Comparison of ENCODE assay signal across 7 cellular contexts in genomic region chr9:36486454-36486932, GRCh38.
A peak's percentile ranks its signal among the peaks of the same experiment; 100 is the strongest.
DNase-seq lines count a peak whose midpoint lies in the region; ATAC-seq, FAIRE-seq and TF ChIP-seq lines count a peak whose summit lies in the region.

No MANE protein-coding gene starts in this region.

- H3K9ac ChIP-seq in fibroblast of lung (ENCODE audit: insufficient read depth, low read length), result peak overlapping the region; percentile 69

- FAIRE-seq in GM12891 (lab: Jason Lieb, UNC), result peak; percentile 72

- peaks cover 2% of the 10 kb centered on the region for H3K36me3 Mint-ChIP-seq in activated B cell treated with CpG ODN at 0.5 μM for 24 hours (ENCODE audit: low read depth)

- CTCF ChIA-PET in activated B cell treated with CpG ODN at 0.5 μM for 24 hours (lab: Charles Lee), result interaction anchor here (1.1 to 1.7 kb wide), 3 partner anchors 15 to 79 kb away, joined by 5 to 7 read pairs (median 7); no protein-coding TSS in a partner anchor

- DNase-seq in GM12891 (ENCODE audit: insufficient read length, low spot score), result no peak
- peak; percentile 16 for DNase-seq in activated B cell treated with CpG ODN at 0.5 μM for 24 hours
- DNase-seq in fibroblast of lung (ENCODE audit: low read depth in 2 of 2), result peak in 1 of 2 donors; percentile 28
- DNase-seq in osteoblast (ENCODE audit: insufficient read length, low spot score, missing footprints), result peak; percentile 71
- DNase-seq in D341Med (ENCODE audit: low spot score), result no peak
- no peak for DNase-seq in GM19240 (ENCODE audit: insufficient read length, low spot score)

- peaks cover 27% of the 10 kb centered on the region for H3K79me2 ChIP-seq in fibroblast of lung (ENCODE audit: control insufficient read depth, insufficient read depth, low read length)
- peaks cover 49% of the 10 kb centered on the region for H3K79me2 ChIP-seq in osteoblast (ENCODE audit: insufficient read depth, low read length)

- intact Hi-C loops in activated B cell treated with CpG ODN at 0.5 μM for 24 hours (cut with micrococcal nuclease), result loop anchor here (2.0 to 10.0 kb wide), 8 partner anchors 34 to 1418 kb away; partner anchors contain the start of genes CLTA, GNE, MELK and SLC25A51

- H3K4me3 Mint-ChIP-seq in activated B cell treated with CpG ODN at 0.5 μM for 24 hours, result peak overlapping the region; percentile 91

- no peak for TF ChIP-seq CTCF in activated B cell treated with CpG ODN at 0.5 μM for 24 hours (IDR thresholded peaks at IDR 0.05)
- no peak for TF ChIP-seq CTCF in fibroblast of lung (conservative IDR thresholded peaks at IDR 0.05 in 1 of 2, IDR thresholded peaks at IDR 0.05 in 1 of 2; ENCODE audit: low read depth in 1 of 2, low read length in 2 of 2)
- no peak for TF ChIP-seq CTCF in osteoblast (IDR thresholded peaks at IDR 0.05; ENCODE audit: extremely low read depth, low read depth, low read length)

- H3K4me3 ChIP-seq in fibroblast of lung (replicated peaks in 1 of 4; ENCODE audit: control extremely low read depth in 1 of 4, insufficient read depth in 1 of 4, low read depth in 3 of 4, low read length in 4 of 4) (peak overlapping the region; percentile 75 to 91 (median 82)), osteoblast (ENCODE audit: insufficient read depth, low read length) (peak overlapping the region; percentile 93)

- H3K36me3 ChIP-seq in fibroblast of lung (ENCODE audit: control insufficient read depth, insufficient read depth, low read length) (peaks cover 2% of the 10 kb centered on the region), osteoblast (ENCODE audit: insufficient read depth, low read length) (no peaks in the 10 kb centered on the region)

- H4K20me1 ChIP-seq in fibroblast of lung (ENCODE audit: control insufficient read depth, extremely low read depth, insufficient read depth, low read length), result no peaks in the 10 kb centered on the region
- peaks cover 12% of the 10 kb centered on the region for H4K20me1 ChIP-seq in osteoblast (ENCODE audit: insufficient read depth, low read length)

- H3K27me3 ChIP-seq in fibroblast of lung (ENCODE audit: control insufficient read depth, insufficient read depth, low read length) (no peaks in the 10 kb centered on the region), osteoblast (ENCODE audit: insufficient read depth, low read length) (no peaks in the 10 kb centered on the region)

- TF ChIP-seq POLR2A in GM12891 (IDR thresholded peaks at IDR 0.05; ENCODE audit: low read depth, low read length), result no peak

- H3K4me2 ChIP-seq in fibroblast of lung (ENCODE audit: extremely low read depth, insufficient read depth, low read length), result peak overlapping the region; percentile 64
- peak overlapping the region; percentile 84 for H3K4me2 ChIP-seq in osteoblast (ENCODE audit: insufficient read depth, low read length)

- H3K27me3 Mint-ChIP-seq in activated B cell treated with CpG ODN at 0.5 μM for 24 hours, result no peaks in the 10 kb centered on the region

- H3K4me1 ChIP-seq in fibroblast of lung (ENCODE audit: control insufficient read depth, extremely low read depth, insufficient read depth, low read length) (peaks cover 6% of the 10 kb centered on the region), osteoblast (ENCODE audit: insufficient read depth, low read length) (peaks cover 20% of the 10 kb centered on the region)

- peaks cover 49% of the 10 kb centered on the region for H3K4me1 Mint-ChIP-seq in activated B cell treated with CpG ODN at 0.5 μM for 24 hours

- no peaks in the 10 kb centered on the region for H3K9me3 ChIP-seq in fibroblast of lung (ENCODE audit: control insufficient read depth, insufficient read depth, low read depth, low read length)
- H3K9me3 ChIP-seq in osteoblast (ENCODE audit: low read depth, low read length), result no peaks in the 10 kb centered on the region

- POLR2A ChIA-PET in activated B cell treated with CpG ODN at 0.5 μM for 24 hours (lab: Charles Lee), result interaction anchor here (0.5 to 4.1 kb wide), 10 partner anchors 8 to 917 kb away, joined by 3 to 42 read pairs (median 4); partner anchors contain the start of genes CLTA and RNF38

- ATAC-seq in HG03064 (IDR thresholded peaks at IDR 0.05; ENCODE audit: low read depth, unreplicated experiment) (peak; percentile 2), activated B cell treated with CpG ODN at 0.5 μM for 24 hours (ENCODE audit: low read depth) (no peak)

- H2AFZ ChIP-seq in fibroblast of lung (ENCODE audit: low read length) (peak overlapping the region; percentile 0), osteoblast (ENCODE audit: low read length) (peak overlapping the region; percentile 76)

- no peaks in the 10 kb centered on the region for H3K9me3 Mint-ChIP-seq in activated B cell treated with CpG ODN at 0.5 μM for 24 hours

- peak overlapping the region; percentile 66 for H3K27ac ChIP-seq in fibroblast of lung (ENCODE audit: insufficient read depth, low read length)
- H3K27ac ChIP-seq in osteoblast (ENCODE audit: low read depth, low read length), result peak overlapping the region; percentile 60

- H3K27ac Mint-ChIP-seq in activated B cell treated with CpG ODN at 0.5 μM for 24 hours, result peak overlapping the region; percentile 83

TF ChIP-seq in GM12891, 5 proteins besides CTCF, POLR2A, EP300 and RAD21:
- TF ChIP-seq POLR2AphosphoS5 (IDR thresholded peaks at IDR 0.05; ENCODE audit: low read depth, low read length), result no peak
- no peak for TF ChIP-seq TAF1 (IDR thresholded peaks at IDR 0.05; ENCODE audit: low read depth, low read length)
- TF ChIP-seq POU2F2 (IDR thresholded peaks at IDR 0.05; ENCODE audit: low read depth, low read length), result no peak
- TF ChIP-seq SPI1 (IDR thresholded peaks at IDR 0.05; ENCODE audit: low read depth, low read length), result no peak
- TF ChIP-seq PAX5 (IDR thresholded peaks at IDR 0.05; ENCODE audit: insufficient read depth, low read length, severe bottlenecking), result no peak
TF ChIP-seq in GM12891: peak in this region for 0.

Comparison
In these comparisons a context has a peak if more than half of its experiments do, and no peak if none do; other contexts are left out.
1. DNase-seq: peak in activated B cell treated with CpG ODN at 0.5 μM for 24 hours (single experiment) and osteoblast (single experiment); none in GM12891 (single experiment), D341Med (single experiment) and GM19240 (single experiment).